ENCODE assay signal across 19 cellular contexts in genomic region chr1:66490817-66491216, GRCh38. TPM values are rescaled to one million over a fixed set of nuclear protein-coding genes. Genes with fewer than 3 reads are reported as not detected.
DNase-seq lines count a peak whose midpoint lies in the region; ATAC-seq and TF ChIP-seq lines count a peak whose summit lies in the region.
"Had no signal": no experiment of that assay in that cellular context is flagged by ENCODE, and none has a peak within 500 bp of the region (broad histone marks: within the 10 kb centered on the region; RNA-seq: fewer than 3 reads in every experiment).

No MANE protein-coding gene starts in this region.

- H3K9me3 ChIP-seq in left ventricle myocardium inferior (replicated peaks) (no peaks in the 10 kb centered on the region), right cardiac atrium (ENCODE audit: control insufficient read depth, low read length) (no peaks in the 10 kb centered on the region)
- H3K9me3 ChIP-seq: HAP-1, Peyer's patch, suprapubic skin had no signal

- H3K27me3 ChIP-seq in left ventricle myocardium inferior (ENCODE audit: low read depth) (no peaks in the 10 kb centered on the region), right cardiac atrium (ENCODE audit: control insufficient read depth, insufficient read depth) (no peaks in the 10 kb centered on the region)
- H3K27me3 ChIP-seq: Peyer's patch, suprapubic skin had no signal

- intact Hi-C loops in left ventricle myocardium inferior (cut with micrococcal nuclease) = no loop called here
- intact Hi-C loops in right cardiac atrium (cut with DNase I) = no loop called here

- DNase-seq in left ventricle myocardium inferior (no peak), right cardiac atrium (no peak), cardiac fibroblast (ENCODE audit: low read depth in 2 of 2) (peak; percentile 28 to 74), COR-L47 (lab: John Stamatoyannopoulos, UW) (no peak), RKO (ENCODE audit: low spot score) (no peak), activated gamma-delta T cell treated with Interleukin-2 at 50 U/mL for 16 hours (no peak), NCI-H82 (lab: John Stamatoyannopoulos, UW) (no peak)
- DNase-seq: activated CD4-positive, alpha-beta T cell treated with anti-CD3 and anti-CD28 coated beads, Interleukin-2, amount 10 ng/mL, durations not matched to agents 24 days and 14 days; activated T-cell treated with anti-CD3 and anti-CD28 coated beads, Interleukin-2, amount 50 U/mL, for 72 hours; foreskin melanocyte; NCI-H1417 treated with DMSO at 0.1 percent for 48 hours; NCI-H524; Peyer's patch; stimulated activated CD4-positive, alpha-beta T cell treated with anti-CD3 and anti-CD28 coated beads, Interleukin-12 subunit alpha, Interleukin-12 subunit beta, amount 100 ng/mL, for 4 hours; T-helper 17 cell had no signal

- ATAC-seq in right cardiac atrium = no peak
- peak; percentile 76 for ATAC-seq in HG03378 (IDR thresholded peaks at IDR 0.05; ENCODE audit: unreplicated experiment)
- ATAC-seq: activated T-cell treated with anti-CD3 and anti-CD28 coated beads, Interleukin-2, amount 50 U/mL, for 72 hours; T-helper 17 cell had no signal

- H3K27ac ChIP-seq in left ventricle myocardium inferior (replicated peaks) (peak overlapping the region; percentile 9), right cardiac atrium (ENCODE audit: low read length) (no peak overlapping the region)
- H3K27ac ChIP-seq: parathyroid adenoma, Peyer's patch, suprapubic skin had no signal

- 41% methylated on average over 2 of the region's 2 CpGs for WGBS in right cardiac atrium

- H3K4me3 ChIP-seq in left ventricle myocardium inferior = no peak overlapping the region
- no peak overlapping the region for H3K4me3 ChIP-seq in right cardiac atrium (ENCODE audit: low read length)
- H3K4me3 ChIP-seq in cardiac fibroblast (replicated peaks in 1 of 2; ENCODE audit: low read depth in 2 of 2, low read length in 2 of 2) = no peak overlapping the region
- H3K4me3 ChIP-seq: HAP-1, Peyer's patch, suprapubic skin had no signal

- TF ChIP-seq CTCF in left ventricle myocardium inferior (IDR thresholded peaks at IDR 0.05; ENCODE audit: borderline replicate concordance) = no peak
- TF ChIP-seq CTCF in cardiac fibroblast (IDR thresholded peaks at IDR 0.05; ENCODE audit: low read depth, low read length) = no peak

- H3K36me3 ChIP-seq in left ventricle myocardium inferior = no peaks in the 10 kb centered on the region
- H3K36me3 ChIP-seq: HAP-1, Peyer's patch, suprapubic skin had no signal

- H3K4me1 ChIP-seq in left ventricle myocardium inferior (peaks cover 17% of the 10 kb centered on the region), right cardiac atrium (ENCODE audit: control insufficient read depth, insufficient read depth, low read length) (no peaks in the 10 kb centered on the region)
- H3K4me1 ChIP-seq: HAP-1, parathyroid adenoma, Peyer's patch, suprapubic skin had no signal

RNA-seq across cellular contexts. Expression of gene SGIP1, which starts 43.1 kb away (rescaled TPM):
- total RNA-seq in left ventricle myocardium inferior (9.0 TPM), right cardiac atrium (1 to 10 TPM; 4.3 to 7.3 (median 5.3) TPM)
- polyA plus RNA-seq in right cardiac atrium = 2.2 TPM
- total RNA-seq: activated CD4-positive, alpha-beta T cell treated with anti-CD3 and anti-CD28 coated beads, Interleukin-2, amount 10 ng/mL, durations not matched to agents 24 days and 14 days had no signal

Comparison
In these comparisons a context has a peak if more than half of its experiments do, and no peak if none do; other contexts are left out.
1. DNase-seq: peak in cardiac fibroblast (2 of 2); none in left ventricle myocardium inferior (single experiment), right cardiac atrium (0 of 3), COR-L47 (single experiment), RKO (single experiment), activated gamma-delta T cell treated with Interleukin-2 at 50 U/mL for 16 hours (single experiment) and NCI-H82 (single experiment).